ENCODE assay signal across 10 cellular contexts in genomic region chr5:177510567-177511053, GRCh38.
DNase-seq lines count a peak whose midpoint lies in the region; ATAC-seq and TF ChIP-seq lines count a peak whose summit lies in the region.
"Had no signal": no experiment of that assay in that cellular context is flagged by ENCODE, and none has a peak within 500 bp of the region (broad histone marks: within the 10 kb centered on the region; RNA-seq: fewer than 3 reads in every experiment).

No MANE protein-coding gene starts in this region.

- TF ChIP-seq POLR2A in GM19099 (IDR thresholded peaks at IDR 0.05; ENCODE audit: extremely low read depth, insufficient read length, low read depth) = peak; percentile 42

- H3K36me3 Mint-ChIP-seq in stimulated activated naive B cell treated with anti-CD40 and anti-IgM and Interleukin-4, amounts not matched to agents 10 μg/mL and 1 μg/mL and 100 μg/mL, for 72 hours = peaks cover 62 to 69% of the 10 kb centered on the region in 2 donors

- no peaks in the 10 kb centered on the region for H3K27me3 Mint-ChIP-seq in stimulated activated naive B cell treated with anti-CD40 and anti-IgM and Interleukin-4, amounts not matched to agents 10 μg/mL and 1 μg/mL and 100 μg/mL, for 72 hours

- peaks cover 59 to 77% of the 10 kb centered on the region in 2 donors for H3K4me1 Mint-ChIP-seq in stimulated activated naive B cell treated with anti-CD40 and anti-IgM and Interleukin-4, amounts not matched to agents 10 μg/mL and 1 μg/mL and 100 μg/mL, for 72 hours

- ATAC-seq in HG03135 (IDR thresholded peaks at IDR 0.05; ENCODE audit: unreplicated experiment) = peak; percentile 39
- ATAC-seq in stimulated activated naive B cell treated with anti-CD40 and anti-IgM and Interleukin-4, amounts not matched to agents 10 μg/mL and 1 μg/mL and 100 μg/mL, for 72 hours (replicated peaks) = peak; percentile 50 to 56
- ATAC-seq in GM21825 (IDR thresholded peaks at IDR 0.05; ENCODE audit: unreplicated experiment) = no peak
- ATAC-seq in HG03159 (IDR thresholded peaks at IDR 0.05; ENCODE audit: unreplicated experiment) = no peak
- no peak for ATAC-seq in GM19328 (IDR thresholded peaks at IDR 0.05; ENCODE audit: unreplicated experiment)

- H3K4me3 Mint-ChIP-seq in stimulated activated naive B cell treated with anti-CD40 and anti-IgM and Interleukin-4, amounts not matched to agents 10 μg/mL and 1 μg/mL and 100 μg/mL, for 72 hours = peak overlapping the region; percentile 90 to 94
- H3K4me3 Mint-ChIP-seq: T-helper 2 cell treated with Interferon-gamma antibody and Interleukin-4, amounts not matched to agents 5 μg/mL and 100 μg/mL, for 36 hours had no signal

- peak; percentile 95 for DNase-seq in SKM-1 treated with dmso at 0.1 percent for 144 hours (lab: John Stamatoyannopoulos, UW; ENCODE audit: unreplicated experiment)
- DNase-seq in stimulated activated naive B cell treated with anti-CD40 and anti-IgM and Interleukin-4, amounts not matched to agents 10 μg/mL and 1 μg/mL and 100 μg/mL, for 72 hours = no peak
- DNase-seq: NCI-H2171; stimulated activated naive CD4-positive, alpha-beta T cell treated with Interleukin-2 at 50 U/mL for 16 hours had no signal

- peak overlapping the region; percentile 97 for H3K27ac Mint-ChIP-seq in stimulated activated naive B cell treated with anti-CD40 and anti-IgM and Interleukin-4, amounts not matched to agents 10 μg/mL and 1 μg/mL and 100 μg/mL, for 72 hours
- H3K27ac Mint-ChIP-seq: T-helper 2 cell treated with Interferon-gamma antibody and Interleukin-4, amounts not matched to agents 5 μg/mL and 100 μg/mL, for 36 hours had no signal

- no peaks in the 10 kb centered on the region for H3K9me3 Mint-ChIP-seq in stimulated activated naive B cell treated with anti-CD40 and anti-IgM and Interleukin-4, amounts not matched to agents 10 μg/mL and 1 μg/mL and 100 μg/mL, for 72 hours
- H3K9me3 Mint-ChIP-seq: T-helper 2 cell treated with Interferon-gamma antibody and Interleukin-4, amounts not matched to agents 5 μg/mL and 100 μg/mL, for 36 hours had no signal

Comparison
In these comparisons a context has a peak if more than half of its experiments do, and no peak if none do; other contexts are left out.
1. ATAC-seq: peak in HG03135 (single experiment) and stimulated activated naive B cell treated with anti-CD40 and anti-IgM and Interleukin-4, amounts not matched to agents 10 μg/mL and 1 μg/mL and 100 μg/mL, for 72 hours (2 of 2); none in GM21825 (single experiment), HG03159 (single experiment) and GM19328 (single experiment).